In the genomic region with DNA sequence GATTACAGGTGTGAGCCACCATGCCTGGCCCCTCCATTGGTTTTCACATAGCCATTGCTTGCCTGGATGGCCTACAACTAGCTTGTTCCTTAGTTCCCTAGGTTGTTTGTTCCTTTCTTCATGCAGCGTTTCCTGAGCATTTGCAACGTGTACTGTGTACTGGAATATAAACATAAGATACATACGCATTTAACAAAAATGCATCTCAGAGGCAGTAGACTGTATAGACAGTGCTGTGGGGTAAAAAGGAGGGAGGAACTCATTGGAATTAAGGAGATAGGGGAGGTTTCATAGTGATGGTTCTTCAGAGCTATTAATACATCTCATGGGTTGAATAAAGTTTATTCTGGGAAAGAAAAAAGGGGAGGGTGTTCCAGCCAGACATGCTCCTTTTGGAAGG, we compare ENCODE assay signal across 25 cellular contexts.
A peak's percentile ranks its signal among the peaks of the same experiment; 100 is the strongest.
DNase-seq lines count a peak whose midpoint lies in the region; ATAC-seq, FAIRE-seq and TF ChIP-seq lines count a peak whose summit lies in the region.
"Had no signal": no experiment of that assay in that cellular context is flagged by ENCODE, and none has a peak within 500 bp of the region (broad histone marks: within the 10 kb centered on the region; RNA-seq: fewer than 3 reads in every experiment).

No MANE protein-coding gene starts in this region.

- no peak overlapping the region for H3K9ac ChIP-seq in kidney (ENCODE audit: low read length in 2 of 2)

- no peak for TF ChIP-seq POLR2A in right lobe of liver (IDR thresholded peaks at IDR 0.05)

- 95 to 97% (median 96%) methylated on average over 3 of the region's 3 CpGs for WGBS in psoas muscle, 3 donors
- WGBS in right lobe of liver (ENCODE audit: insufficient coverage, low coverage, low lambda C conversion rate, missing lambda C conversion rate): 84% methylated on average over 3 of the region's 3 CpGs

- no peaks in the 10 kb centered on the region for H3K36me3 Mint-ChIP-seq in CD8-positive, alpha-beta T cell
- H3K36me3 Mint-ChIP-seq: activated naive CD4-positive, alpha-beta T cell treated with anti-CD3 and anti-CD28 coated beads, Interleukin-2, amount 10 ng/mL, durations not matched to agents 7 days and 5 days had no signal

- H3K27ac Mint-ChIP-seq in CD8-positive, alpha-beta T cell: no peak overlapping the region
- H3K27ac Mint-ChIP-seq: activated naive CD4-positive, alpha-beta T cell treated with anti-CD3 and anti-CD28 coated beads, Interleukin-2, amount 10 ng/mL, durations not matched to agents 7 days and 5 days; stimulated activated naive CD8-positive, alpha-beta T cell treated with anti-CD3 and anti-CD28 coated beads, Interleukin-15, Interleukin-2, amounts not matched to agents 100 ng/mL and 50 ng/mL, for 24 hours; T-helper 1 cell treated with Interleukin-12 subunit alpha and Interleukin-12 subunit beta and Interleukin-4 antibody, amounts not matched to agents 30 μg/mL and 1 μg/mL, for 36 hours had no signal

- DNase-seq in right atrium auricular region (ENCODE audit: low spot score) (no peak), Right ventricle myocardium inferior (ENCODE audit: missing footprints) (no peak), epithelial cell of prostate (ENCODE audit: low read depth, low spot score) (no peak), psoas muscle (no peak), kidney (no peak), germinal center (ENCODE audit: low spot score) (no peak), right lobe of liver (no peak)
- DNase-seq in CD8-positive, alpha-beta T cell: no peak
- DNase-seq: ACHN; activated CD4-positive, alpha-beta T cell treated with anti-CD3 and anti-CD28 coated beads, Interleukin-2, amount 50 U/mL, for 4 hours; activated CD8-positive, alpha-beta memory T cell treated with anti-CD3 and anti-CD28 coated beads, Interleukin-2, amount 50 U/mL, for 4 hours; activated naive CD4-positive, alpha-beta T cell treated with anti-CD3 and anti-CD28 coated beads, Interleukin-2, amount 10 ng/mL, durations not matched to agents 7 days and 5 days; central memory CD4-positive, alpha-beta T cell; NCI-H1436 treated with DMSO at 0.1 percent for 48 hours; NCI-H2107; NCI-H748 treated with DMSO at 0.1 percent for 48 hours had no signal

- no peak for ATAC-seq in Right ventricle myocardium inferior
- no peak for ATAC-seq in psoas muscle
- ATAC-seq in CD8-positive, alpha-beta T cell: no peak
- no peak for ATAC-seq in right lobe of liver

- H3K9me3 ChIP-seq in right atrium auricular region: no peaks in the 10 kb centered on the region
- no peaks in the 10 kb centered on the region for H3K9me3 ChIP-seq in psoas muscle
- no peaks in the 10 kb centered on the region for H3K9me3 ChIP-seq in CD8-positive, alpha-beta T cell (ENCODE audit: low read length)
- H3K9me3 ChIP-seq in kidney (ENCODE audit: control insufficient read depth in 1 of 2, low read length in 2 of 2): no peaks in the 10 kb centered on the region
- no peaks in the 10 kb centered on the region for H3K9me3 ChIP-seq in right lobe of liver
- H3K9me3 ChIP-seq: tibial nerve had no signal

- TF ChIP-seq CTCF in right atrium auricular region (IDR thresholded peaks at IDR 0.05) (no peak), psoas muscle (IDR thresholded peaks at IDR 0.05) (no peak), kidney (IDR thresholded peaks at IDR 0.05; ENCODE audit: borderline replicate concordance, extremely low read depth, insufficient read depth) (no peak), right lobe of liver (IDR thresholded peaks at IDR 0.05) (no peak)
- no peak for TF ChIP-seq CTCF in CD8-positive, alpha-beta T cell (IDR thresholded peaks at IDR 0.05)

- H3K27me3 ChIP-seq in right atrium auricular region: no peaks in the 10 kb centered on the region
- no peaks in the 10 kb centered on the region for H3K27me3 ChIP-seq in psoas muscle (ENCODE audit: insufficient read depth in 3 of 3, low read length in 2 of 3)
- no peaks in the 10 kb centered on the region for H3K27me3 ChIP-seq in CD8-positive, alpha-beta T cell (ENCODE audit: insufficient read depth, low read length)
- H3K27me3 ChIP-seq in right lobe of liver: no peaks in the 10 kb centered on the region
- H3K27me3 ChIP-seq: tibial nerve had no signal

- intact Hi-C loops in Right ventricle myocardium inferior (cut with DNase I) (loop anchor here (5.0 to 10.0 kb wide), 2 partner anchors 84 to 271 kb away; a partner anchor contains a TSS), psoas muscle (cut with DNase I) (loop anchor here in 1 of 2 donors (10.0 kb wide), 1 partner anchor 159 kb away; no protein-coding TSS in a partner anchor), kidney (cut with DNase I) (no loop called here), right lobe of liver (cut with DNase I) (no loop called here)
- intact Hi-C loops in CD8-positive, alpha-beta T cell (cut with DNase I, micrococcal nuclease): no loop called here

- no peak overlapping the region for H3K4me3 Mint-ChIP-seq in CD8-positive, alpha-beta T cell
- H3K4me3 Mint-ChIP-seq: activated naive CD4-positive, alpha-beta T cell treated with anti-CD3 and anti-CD28 coated beads, Interleukin-2, amount 10 ng/mL, durations not matched to agents 7 days and 5 days; neural crest cell; stimulated activated naive CD8-positive, alpha-beta T cell treated with anti-CD3 and anti-CD28 coated beads, Interleukin-15, Interleukin-2, amounts not matched to agents 100 ng/mL and 50 ng/mL, for 24 hours; T-helper 1 cell treated with Interleukin-12 subunit alpha and Interleukin-12 subunit beta and Interleukin-4 antibody, amounts not matched to agents 30 μg/mL and 1 μg/mL, for 36 hours had no signal

- H3K4me3 ChIP-seq in right atrium auricular region (no peak overlapping the region), psoas muscle (no peak overlapping the region), kidney (ENCODE audit: low read length in 2 of 2) (no peak overlapping the region), right lobe of liver (no peak overlapping the region)
- no peak overlapping the region for H3K4me3 ChIP-seq in CD8-positive, alpha-beta T cell (ENCODE audit: low read depth, low read length)
- H3K4me3 ChIP-seq: tibial nerve had no signal

- H3K36me3 ChIP-seq in right atrium auricular region: peaks cover 7% of the 10 kb centered on the region
- H3K36me3 ChIP-seq in psoas muscle (ENCODE audit: insufficient read depth in 1 of 2, low read depth in 1 of 2): no peaks in the 10 kb centered on the region
- no peaks in the 10 kb centered on the region for H3K36me3 ChIP-seq in CD8-positive, alpha-beta T cell (ENCODE audit: insufficient read depth, low read length)
- H3K36me3 ChIP-seq in kidney (ENCODE audit: control insufficient read depth in 1 of 2, insufficient read depth in 2 of 2, low read length in 2 of 2): no peaks in the 10 kb centered on the region
- H3K36me3 ChIP-seq in right lobe of liver: no peaks in the 10 kb centered on the region
- H3K36me3 ChIP-seq: tibial nerve had no signal

- CTCF ChIA-PET in CD8-positive, alpha-beta T cell (lab: Charles Lee): no interaction called here

- H3K27me3 Mint-ChIP-seq in CD8-positive, alpha-beta T cell (ENCODE audit: low read depth): no peaks in the 10 kb centered on the region

- POLR2A ChIA-PET in CD8-positive, alpha-beta T cell (lab: Charles Lee): no interaction called here

- peak overlapping the region; percentile 51 to 59 for H3K27ac ChIP-seq in right atrium auricular region
- peak overlapping the region; percentile 43 for H3K27ac ChIP-seq in epithelial cell of prostate
- peak overlapping the region; percentile 9 for H3K27ac ChIP-seq in psoas muscle
- H3K27ac ChIP-seq in CD8-positive, alpha-beta T cell (ENCODE audit: low read depth, low read length): no peak overlapping the region
- no peak overlapping the region for H3K27ac ChIP-seq in kidney (ENCODE audit: low read depth in 2 of 2, low read length in 2 of 2)
- H3K27ac ChIP-seq in right lobe of liver: no peak overlapping the region

- no peaks in the 10 kb centered on the region for H3K9me3 Mint-ChIP-seq in CD8-positive, alpha-beta T cell
- H3K9me3 Mint-ChIP-seq: activated naive CD4-positive, alpha-beta T cell treated with anti-CD3 and anti-CD28 coated beads, Interleukin-2, amount 10 ng/mL, durations not matched to agents 7 days and 5 days; neural crest cell; stimulated activated naive CD8-positive, alpha-beta T cell treated with anti-CD3 and anti-CD28 coated beads, Interleukin-15, Interleukin-2, amounts not matched to agents 100 ng/mL and 50 ng/mL, for 24 hours; T-helper 1 cell treated with Interleukin-12 subunit alpha and Interleukin-12 subunit beta and Interleukin-4 antibody, amounts not matched to agents 30 μg/mL and 1 μg/mL, for 36 hours had no signal

- no peaks in the 10 kb centered on the region for H3K4me1 Mint-ChIP-seq in CD8-positive, alpha-beta T cell (ENCODE audit: low read depth)
- H3K4me1 Mint-ChIP-seq: activated naive CD4-positive, alpha-beta T cell treated with anti-CD3 and anti-CD28 coated beads, Interleukin-2, amount 10 ng/mL, durations not matched to agents 7 days and 5 days had no signal

- H3K4me1 ChIP-seq in right atrium auricular region (peaks cover 0 to 64% of the 10 kb centered on the region in 2 donors), psoas muscle (peaks cover 20% of the 10 kb centered on the region), kidney (ENCODE audit: control insufficient read depth in 1 of 2, insufficient read depth in 1 of 2, low read depth in 1 of 2, low read length in 2 of 2) (peaks cover 0 to 4% of the 10 kb centered on the region in 2 donors), right lobe of liver (peaks cover 0 to 28% (median 10%) of the 10 kb centered on the region in 4 donors)
- no peaks in the 10 kb centered on the region for H3K4me1 ChIP-seq in CD8-positive, alpha-beta T cell (ENCODE audit: insufficient read depth, low read length)

- no peak for FAIRE-seq in kidney (lab: Jason Lieb, UNC)
- FAIRE-seq: endometrium, G401.6, H54, RCC 7860, TTC549 had no signal

Comparison
In these comparisons a context has a peak if more than half of its experiments do, and no peak if none do; other contexts are left out.
1. H3K27ac ChIP-seq: peak in right atrium auricular region (2 of 2), epithelial cell of prostate (single experiment) and psoas muscle (single experiment); none in CD8-positive, alpha-beta T cell (single experiment), kidney (0 of 2) and right lobe of liver (0 of 3).